Comparison of ENCODE assay signal across 16 cellular contexts in the genomic region with DNA sequence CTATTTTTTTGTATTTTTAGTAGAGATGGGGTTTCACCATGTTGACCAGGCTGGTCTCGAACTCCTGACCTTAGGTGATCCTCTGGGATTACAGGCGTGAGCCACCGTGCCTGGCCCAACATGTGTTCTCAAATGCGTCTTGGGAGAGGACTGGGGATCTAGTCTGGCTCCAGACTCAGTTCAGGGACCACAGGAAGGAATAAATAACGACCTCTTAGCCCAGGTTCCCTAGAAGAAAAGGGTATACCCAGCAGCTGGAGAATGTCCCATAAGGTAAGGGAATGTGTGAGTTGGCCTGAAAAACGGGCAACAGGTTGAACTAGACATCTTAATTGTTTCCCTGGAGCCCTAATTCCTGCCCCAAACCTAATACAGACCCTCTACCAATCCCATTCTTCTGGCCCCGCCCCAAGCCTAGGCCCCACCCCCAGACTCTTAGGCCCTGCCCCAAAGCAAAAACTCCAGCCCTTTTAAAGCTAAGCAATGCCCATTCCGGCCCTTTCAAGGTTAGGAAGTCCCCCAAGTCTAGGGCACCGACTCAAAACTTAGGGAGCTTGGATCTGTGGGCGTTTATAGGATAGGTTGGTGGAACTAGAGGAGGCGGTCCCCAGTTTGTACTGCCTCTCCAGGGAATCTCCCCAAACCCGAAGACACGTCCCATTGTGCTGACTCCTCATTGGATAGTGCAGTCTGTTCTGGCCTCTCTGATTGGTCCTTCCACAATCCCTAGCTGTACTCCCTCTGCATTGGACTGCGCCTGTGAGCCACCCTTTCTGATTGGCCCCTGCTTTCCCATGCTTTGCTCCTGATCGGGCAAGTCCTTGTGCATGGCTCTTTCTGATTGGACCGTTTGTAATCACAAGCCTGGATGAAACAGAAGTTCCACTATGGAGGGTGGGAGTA. TPM values are rescaled to one million over a fixed set of nuclear protein-coding genes. Genes with fewer than 3 reads are reported as not detected.
DNase-seq lines count a peak whose midpoint lies in the region; ATAC-seq lines count a peak whose summit lies in the region.
"Had no signal": no experiment of that assay in that cellular context is flagged by ENCODE, and none has a peak within 500 bp of the region (broad histone marks: within the 10 kb centered on the region; RNA-seq: fewer than 3 reads in every experiment).

No MANE protein-coding gene starts in this region.

- H3K27ac Mint-ChIP-seq in activated naive CD4-positive, alpha-beta T cell treated with anti-CD3 and anti-CD28 coated beads, Interleukin-2, amount 50 U/mL, for 72 hours, result no peak overlapping the region
- H3K27ac Mint-ChIP-seq in activated CD8-positive, alpha-beta T cell treated with anti-CD3 and anti-CD28 coated beads, Interleukin-2, amount 10 ng/mL, durations not matched to agents 7 days and 5 days, result peak overlapping the region; percentile 25
- peak overlapping the region in 6 of 9 donors; percentile 64 to 81 (median 70) for H3K27ac Mint-ChIP-seq in naive thymus-derived CD4-positive, alpha-beta T cell
- H3K27ac Mint-ChIP-seq: activated naive CD8-positive, alpha-beta T cell treated with anti-CD3 and anti-CD28 coated beads, Interleukin-2, amount 10 ng/mL, durations not matched to agents 7 days and 5 days had no signal

- H3K27ac ChIP-seq in naive thymus-derived CD4-positive, alpha-beta T cell (ENCODE audit: low read depth, low read length), result no peak overlapping the region
- H3K27ac ChIP-seq: coronary artery, left lung had no signal

- H3K9me3 ChIP-seq in naive thymus-derived CD4-positive, alpha-beta T cell (ENCODE audit: control insufficient read depth in 2 of 3, low read length in 3 of 3), result no peaks in the 10 kb centered on the region
- H3K9me3 ChIP-seq: left lung had no signal

- no peak overlapping the region for H3K4me3 Mint-ChIP-seq in activated CD8-positive, alpha-beta T cell treated with anti-CD3 and anti-CD28 coated beads, Interleukin-2, amount 10 ng/mL, durations not matched to agents 7 days and 5 days
- H3K4me3 Mint-ChIP-seq in naive thymus-derived CD4-positive, alpha-beta T cell, result no peak overlapping the region
- H3K4me3 Mint-ChIP-seq: activated naive CD8-positive, alpha-beta T cell treated with anti-CD3 and anti-CD28 coated beads, Interleukin-2, amount 10 ng/mL, durations not matched to agents 7 days and 5 days had no signal

- intact Hi-C loops in naive thymus-derived CD4-positive, alpha-beta T cell (cut with micrococcal nuclease), result no loop called here

- H3K4me1 Mint-ChIP-seq in activated CD8-positive, alpha-beta T cell treated with anti-CD3 and anti-CD28 coated beads, Interleukin-2, amount 10 ng/mL, durations not matched to agents 7 days and 5 days (ENCODE audit: low read depth), result peaks cover 41% of the 10 kb centered on the region
- H3K4me1 Mint-ChIP-seq in naive thymus-derived CD4-positive, alpha-beta T cell, result peaks cover 32 to 65% (median 46%) of the 10 kb centered on the region in 7 donors

- peaks cover 8% of the 10 kb centered on the region for H3K27me3 Mint-ChIP-seq in activated CD8-positive, alpha-beta T cell treated with anti-CD3 and anti-CD28 coated beads, Interleukin-2, amount 10 ng/mL, durations not matched to agents 7 days and 5 days (ENCODE audit: low read depth)
- H3K27me3 Mint-ChIP-seq in naive thymus-derived CD4-positive, alpha-beta T cell, result peaks cover 0 to 8% (median 0%) of the 10 kb centered on the region in 5 donors

- H3K36me3 Mint-ChIP-seq in activated naive CD4-positive, alpha-beta T cell treated with anti-CD3 and anti-CD28 coated beads, Interleukin-2, amount 50 U/mL, for 72 hours, result peaks cover 0 to 12% of the 10 kb centered on the region in 2 donors
- peaks cover 38% of the 10 kb centered on the region for H3K36me3 Mint-ChIP-seq in activated CD8-positive, alpha-beta T cell treated with anti-CD3 and anti-CD28 coated beads, Interleukin-2, amount 10 ng/mL, durations not matched to agents 7 days and 5 days (ENCODE audit: low read depth)
- H3K36me3 Mint-ChIP-seq in naive thymus-derived CD4-positive, alpha-beta T cell, result peaks cover 0 to 23% (median 12%) of the 10 kb centered on the region in 5 donors

- CTCF ChIA-PET in HEK293T (lab: Yijun Ruan, JAX), result interaction anchor here (0.6 kb wide), 2 partner anchors 8 to 11 kb away, joined by 3 to 5 read pairs; no protein-coding TSS in a partner anchor
- CTCF ChIA-PET in activated CD8-positive, alpha-beta T cell treated with anti-CD3 and anti-CD28 coated beads, Interleukin-2, amount 10 ng/mL, durations not matched to agents 7 days and 5 days (lab: Charles Lee), result interaction anchor here (1.5 to 2.6 kb wide), 2 partner anchors 16 to 88 kb away, joined by 5 to 7 read pairs; a partner anchor contains a TSS
- CTCF ChIA-PET in naive thymus-derived CD4-positive, alpha-beta T cell (lab: Charles Lee), result interaction anchor here (1.2 kb wide), 1 partner anchor 114 kb away, joined by 3 read pairs; no protein-coding TSS in a partner anchor

- no peak overlapping the region for H3K4me3 ChIP-seq in naive thymus-derived CD4-positive, alpha-beta T cell (ENCODE audit: low read length)
- H3K4me3 ChIP-seq: coronary artery, left lung had no signal

- H3K9me3 Mint-ChIP-seq in activated naive CD4-positive, alpha-beta T cell treated with anti-CD3 and anti-CD28 coated beads, Interleukin-2, amount 50 U/mL, for 72 hours, result no peaks in the 10 kb centered on the region
- no peaks in the 10 kb centered on the region for H3K9me3 Mint-ChIP-seq in activated CD8-positive, alpha-beta T cell treated with anti-CD3 and anti-CD28 coated beads, Interleukin-2, amount 10 ng/mL, durations not matched to agents 7 days and 5 days (ENCODE audit: insufficient read depth)
- no peaks in the 10 kb centered on the region for H3K9me3 Mint-ChIP-seq in naive thymus-derived CD4-positive, alpha-beta T cell
- H3K9me3 Mint-ChIP-seq: activated naive CD8-positive, alpha-beta T cell treated with anti-CD3 and anti-CD28 coated beads, Interleukin-2, amount 10 ng/mL, durations not matched to agents 7 days and 5 days had no signal

- peaks cover 8 to 51% (median 23%) of the 10 kb centered on the region in 3 experiments for H3K36me3 ChIP-seq in naive thymus-derived CD4-positive, alpha-beta T cell (ENCODE audit: control insufficient read depth in 2 of 3, insufficient read depth in 3 of 3, low read length in 3 of 3)

- no peak for DNase-seq in activated naive CD4-positive, alpha-beta T cell treated with anti-CD3 and anti-CD28 coated beads, Interleukin-2, amount 50 U/mL, for 72 hours (ENCODE audit: low spot score in 2 of 2)
- DNase-seq in activated naive CD4-positive, alpha-beta T cell treated with anti-CD3 and anti-CD28 coated beads, Interleukin-2, amount 50 U/mL, for 16 hours, result no peak
- DNase-seq in HEK293T (ENCODE audit: extremely low spot score) (peak; percentile 42), amniotic stem cell (lab: John Stamatoyannopoulos, UW) (no peak), AML-193 (lab: John Stamatoyannopoulos, UW) (no peak)
- no peak for DNase-seq in activated CD8-positive, alpha-beta T cell treated with anti-CD3 and anti-CD28 coated beads, Interleukin-2, amount 10 ng/mL, durations not matched to agents 7 days and 5 days
- no peak for DNase-seq in naive thymus-derived CD4-positive, alpha-beta T cell
- DNase-seq: activated CD4-positive, alpha-beta T cell treated with anti-CD3 and anti-CD28 coated beads for 1 hour; activated naive CD8-positive, alpha-beta T cell treated with anti-CD3 and anti-CD28 coated beads, Interleukin-2, amount 10 ng/mL, durations not matched to agents 7 days and 5 days; GOT3; NCI-H446 treated with DMSO at 0.1 percent for 48 hours; SIG-M5 had no signal

- H3K27me3 ChIP-seq in naive thymus-derived CD4-positive, alpha-beta T cell (ENCODE audit: control insufficient read depth in 2 of 2, insufficient read depth in 2 of 2, low read length in 2 of 2), result no peaks in the 10 kb centered on the region

- H3K4me1 ChIP-seq in naive thymus-derived CD4-positive, alpha-beta T cell (ENCODE audit: control insufficient read depth in 2 of 2, insufficient read depth in 2 of 2, low read length in 2 of 2), result peaks cover 10 to 26% of the 10 kb centered on the region in 2 donors

- POLR2A ChIA-PET in HEK293T (lab: Yijun Ruan, JAX), result interaction anchor here (0.8 kb wide), 1 partner anchor 110 kb away, joined by 5 read pairs; a partner anchor contains a TSS
- POLR2A ChIA-PET in activated CD8-positive, alpha-beta T cell treated with anti-CD3 and anti-CD28 coated beads, Interleukin-2, amount 10 ng/mL, durations not matched to agents 7 days and 5 days (lab: Charles Lee), result no interaction called here
- POLR2A ChIA-PET in naive thymus-derived CD4-positive, alpha-beta T cell (lab: Charles Lee), result interaction anchor here (1.0 to 3.0 kb wide), 4 partner anchors 11 to 204 kb away, joined by 3 to 23 read pairs (median 3); a partner anchor contains a TSS

- peak; percentile 30 to 64 for ATAC-seq in activated naive CD4-positive, alpha-beta T cell treated with anti-CD3 and anti-CD28 coated beads, Interleukin-2, amount 50 U/mL, for 72 hours
- no peak for ATAC-seq in activated CD8-positive, alpha-beta T cell treated with anti-CD3 and anti-CD28 coated beads, Interleukin-2, amount 10 ng/mL, durations not matched to agents 7 days and 5 days
- ATAC-seq in naive thymus-derived CD4-positive, alpha-beta T cell, result peak; percentile 59
- ATAC-seq in GM19023 (IDR thresholded peaks at IDR 0.05; ENCODE audit: unreplicated experiment), result no peak
- ATAC-seq: left lung had no signal

RNA-seq across cellular contexts. Expression of a gene that starts 5.4 kb away (rescaled TPM):
- total RNA-seq in activated naive CD4-positive, alpha-beta T cell treated with anti-CD3 and anti-CD28 coated beads, Interleukin-2, amount 50 U/mL, for 72 hours, result 10 to 100 TPM in 1 of 2 donors, 1 to 10 TPM in 1; 5.3 to 11.2 TPM
- 1 to 10 TPM; 8.0 to 8.3 TPM for total RNA-seq in activated CD8-positive, alpha-beta T cell treated with anti-CD3 and anti-CD28 coated beads, Interleukin-2, amount 10 ng/mL, durations not matched to agents 7 days and 5 days
- 10 to 100 TPM in 2 of 5 experiments, 1 to 10 TPM in 3; 4.0 to 11.6 (median 6.0) TPM for total RNA-seq in naive thymus-derived CD4-positive, alpha-beta T cell
- 1 to 10 TPM; 3.9 to 7.1 TPM for polyA plus RNA-seq in naive thymus-derived CD4-positive, alpha-beta T cell

RNA-seq across cellular contexts. Expression of a gene that starts 9.8 kb away (rescaled TPM):
- total RNA-seq in activated naive CD4-positive, alpha-beta T cell treated with anti-CD3 and anti-CD28 coated beads, Interleukin-2, amount 50 U/mL, for 72 hours, result 100 to 1,000 TPM; 315 to 372 TPM
- 100 to 1,000 TPM; 471 to 482 TPM for total RNA-seq in activated CD8-positive, alpha-beta T cell treated with anti-CD3 and anti-CD28 coated beads, Interleukin-2, amount 10 ng/mL, durations not matched to agents 7 days and 5 days
- 100 to 1,000 TPM; 345 to 516 (median 429) TPM for total RNA-seq in naive thymus-derived CD4-positive, alpha-beta T cell
- polyA plus RNA-seq in naive thymus-derived CD4-positive, alpha-beta T cell, result 1,000 to 10,000 TPM; 1,379 to 1,413 TPM

RNA-seq across cellular contexts. Expression of a gene that starts 16.2 kb away (rescaled TPM):
- total RNA-seq in activated naive CD4-positive, alpha-beta T cell treated with anti-CD3 and anti-CD28 coated beads, Interleukin-2, amount 50 U/mL, for 72 hours, result 10 to 100 TPM; 42.1 to 56.1 TPM
- total RNA-seq in activated CD8-positive, alpha-beta T cell treated with anti-CD3 and anti-CD28 coated beads, Interleukin-2, amount 10 ng/mL, durations not matched to agents 7 days and 5 days, result 10 to 100 TPM; 43.7 to 44.5 TPM
- 10 to 100 TPM; 52.0 to 84.6 (median 65.6) TPM for total RNA-seq in naive thymus-derived CD4-positive, alpha-beta T cell
- polyA plus RNA-seq in naive thymus-derived CD4-positive, alpha-beta T cell, result 10 to 100 TPM in 1 of 2 donors, 1 to 10 TPM in 1; 7.3 to 19.7 TPM

RNA-seq across cellular contexts. Expression of a gene that starts 29.8 kb away (rescaled TPM):
- total RNA-seq in activated naive CD4-positive, alpha-beta T cell treated with anti-CD3 and anti-CD28 coated beads, Interleukin-2, amount 50 U/mL, for 72 hours, result 1 to 10 TPM in 1 of 2 donors, not detected in 1; 1.8 TPM
- under 1 TPM in 1 of 2 experiments, not detected in 1; 0.29 TPM for total RNA-seq in activated CD8-positive, alpha-beta T cell treated with anti-CD3 and anti-CD28 coated beads, Interleukin-2, amount 10 ng/mL, durations not matched to agents 7 days and 5 days
- not detected for total RNA-seq in naive thymus-derived CD4-positive, alpha-beta T cell
- not detected for polyA plus RNA-seq in naive thymus-derived CD4-positive, alpha-beta T cell
- total RNA-seq: activated naive CD8-positive, alpha-beta T cell treated with anti-CD3 and anti-CD28 coated beads, Interleukin-2, amount 10 ng/mL, durations not matched to agents 7 days and 5 days; glomerular endothelial cell; left lung had no signal

RNA-seq across cellular contexts. Expression of a gene that starts 57.8 kb away (rescaled TPM):
- total RNA-seq in activated naive CD4-positive, alpha-beta T cell treated with anti-CD3 and anti-CD28 coated beads, Interleukin-2, amount 50 U/mL, for 72 hours, result under 1 TPM in 1 of 2 donors, not detected in 1; 0.35 TPM
- total RNA-seq in activated CD8-positive, alpha-beta T cell treated with anti-CD3 and anti-CD28 coated beads, Interleukin-2, amount 10 ng/mL, durations not matched to agents 7 days and 5 days, result not detected
- not detected for total RNA-seq in naive thymus-derived CD4-positive, alpha-beta T cell
- polyA plus RNA-seq in naive thymus-derived CD4-positive, alpha-beta T cell, result not detected
- total RNA-seq: activated naive CD8-positive, alpha-beta T cell treated with anti-CD3 and anti-CD28 coated beads, Interleukin-2, amount 10 ng/mL, durations not matched to agents 7 days and 5 days; glomerular endothelial cell; left lung had no signal

Comparison
In these comparisons a context has a peak if more than half of its experiments do, and no peak if none do; other contexts are left out.
1. ATAC-seq: peak in activated naive CD4-positive, alpha-beta T cell treated with anti-CD3 and anti-CD28 coated beads, Interleukin-2, amount 50 U/mL, for 72 hours (2 of 2) and naive thymus-derived CD4-positive, alpha-beta T cell (single experiment); none in activated CD8-positive, alpha-beta T cell treated with anti-CD3 and anti-CD28 coated beads, Interleukin-2, amount 10 ng/mL, durations not matched to agents 7 days and 5 days (single experiment) and GM19023 (single experiment).
2. H3K27ac Mint-ChIP-seq: peak in activated CD8-positive, alpha-beta T cell treated with anti-CD3 and anti-CD28 coated beads, Interleukin-2, amount 10 ng/mL, durations not matched to agents 7 days and 5 days (single experiment) and naive thymus-derived CD4-positive, alpha-beta T cell (6 of 9); none in activated naive CD4-positive, alpha-beta T cell treated with anti-CD3 and anti-CD28 coated beads, Interleukin-2, amount 50 U/mL, for 72 hours (0 of 2).